Comparison of ENCODE assay signal across 1 cellular context in genomic region chr3:127062926-127063325, GRCh38.
TF ChIP-seq lines count a peak whose summit lies in the region.

No MANE protein-coding gene starts in this region.

TF ChIP-seq in HepG2, 621 proteins besides CTCF, POLR2A, EP300 and RAD21 (continued from another document):
- TF ChIP-seq PCBP2 (optimal IDR thresholded peaks at IDR 0.05; ENCODE audit: low read depth, low read length, poor library complexity, severe bottlenecking): no peak
- no peak for TF ChIP-seq TIGD3 (CRISPR knock-in tag; IDR thresholded peaks at IDR 0.05; ENCODE audit: borderline replicate concordance)
- TF ChIP-seq ZBTB37 (CRISPR knock-in tag; IDR thresholded peaks at IDR 0.05): no peak
- no peak for TF ChIP-seq ZNF44 (CRISPR knock-in tag; IDR thresholded peaks at IDR 0.05)
- no peak for TF ChIP-seq CREBL2 (CRISPR knock-in tag; IDR thresholded peaks at IDR 0.05; ENCODE audit: borderline replicate concordance)
- TF ChIP-seq TBX3 (IDR thresholded peaks at IDR 0.05; ENCODE audit: borderline replicate concordance): no peak
- TF ChIP-seq SOX13 (IDR thresholded peaks at IDR 0.05): no peak
- no peak for TF ChIP-seq SOX13 (CRISPR knock-in tag; conservative IDR thresholded peaks at IDR 0.05 in 1 of 2, IDR thresholded peaks at IDR 0.05 in 1 of 2)
